37 cellular contexts compared by ENCODE assay signal in the genomic region with DNA sequence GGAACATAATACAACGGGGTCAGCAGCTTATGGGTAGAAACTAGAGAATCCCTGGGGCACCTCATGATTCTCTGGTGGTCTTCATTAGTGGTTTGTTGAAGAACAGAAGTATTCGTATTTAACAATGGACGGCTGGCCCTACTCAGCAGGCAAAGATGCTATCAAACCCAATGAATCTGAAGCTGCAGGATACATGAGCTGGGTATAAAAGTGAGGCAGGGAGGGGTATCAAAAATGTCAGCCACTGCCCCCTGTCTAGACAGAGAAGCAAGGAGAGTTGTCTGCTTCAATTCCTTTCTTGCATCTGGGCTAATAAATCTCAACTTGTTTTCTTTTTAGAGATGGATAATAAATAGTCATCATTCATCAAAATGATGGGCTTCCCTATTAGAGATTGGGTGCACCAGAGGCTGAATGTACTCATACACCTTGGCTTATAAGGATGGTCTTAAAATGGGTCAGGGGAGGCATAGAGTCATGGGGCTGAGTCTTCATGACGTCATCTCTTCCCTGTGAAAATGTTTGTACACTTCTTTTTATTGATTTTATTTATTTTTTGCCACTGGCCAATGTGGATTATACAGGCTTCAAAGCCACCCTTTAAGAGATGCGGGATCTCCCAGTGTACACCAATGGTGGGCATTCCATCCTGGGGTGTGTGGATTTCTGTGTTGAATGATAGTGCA.
"Had no signal": no experiment of that assay in that cellular context is flagged by ENCODE, and none has a peak within 500 bp of the region (broad histone marks: within the 10 kb centered on the region; RNA-seq: fewer than 3 reads in every experiment).

No MANE protein-coding gene starts in this region.

- H3K27ac Mint-ChIP-seq: activated B cell treated with CpG ODN at 0.5 μM for 24 hours; activated CD4-positive, alpha-beta memory T cell treated with anti-CD3 and anti-CD28 coated beads for 36 hours; activated CD4-positive, alpha-beta T cell treated with anti-CD3 and anti-CD28 coated beads, Interleukin-2, amount 10 ng/mL, durations not matched to agents 24 days and 14 days; activated CD8-positive, alpha-beta T cell treated with anti-CD3 and anti-CD28 coated beads for 36 hours; activated naive CD4-positive, alpha-beta T cell treated with anti-CD3 and anti-CD28 coated beads for 36 hours; activated naive CD4-positive, alpha-beta T cell treated with anti-CD3 and anti-CD28 coated beads, Interleukin-2, amount 50 U/mL, for 72 hours; activated naive CD8-positive, alpha-beta T cell treated with anti-CD3 and anti-CD28 coated beads for 36 hours; activated T-cell treated with anti-CD3 and anti-CD28 coated beads, Interleukin-2, amount 50 U/mL, for 72 hours; activated T-helper 1 cell treated with anti-CD3 and anti-CD28 coated beads, Interleukin-12 subunit alpha, Interleukin-12 subunit beta, Interleukin-2, Interleukin-4 antibody, amounts not matched to agents 30 ng/mL and 10 ng/mL and 1 ng/mL, durations not matched to agents 14 hours and 24 hours and 36 hours; activated T-helper 17 cell treated with anti-CD3 and anti-CD28 coated beads, Interleukin-2, amount 50 U/mL, for 72 hours; T-helper 1 cell treated with Interleukin-12 subunit alpha and Interleukin-12 subunit beta and Interleukin-4 antibody, amounts not matched to agents 30 μg/mL and 1 μg/mL, for 36 hours; T-helper 2 cell treated with Interferon-gamma antibody and Interleukin-4, amounts not matched to agents 5 μg/mL and 100 μg/mL, for 36 hours had no signal

- H3K27me3 ChIP-seq: adrenal gland, body of pancreas, brain microvascular endothelial cell, breast epithelium had no signal

- H3K36me3 ChIP-seq: adrenal gland, brain microvascular endothelial cell, breast epithelium had no signal

- H3K4me1 Mint-ChIP-seq: activated B cell treated with CpG ODN at 0.5 μM for 24 hours; activated CD4-positive, alpha-beta T cell treated with anti-CD3 and anti-CD28 coated beads, Interleukin-2, amount 10 ng/mL, durations not matched to agents 24 days and 14 days; activated naive CD8-positive, alpha-beta T cell treated with anti-CD3 and anti-CD28 coated beads for 36 hours; activated T-helper 17 cell treated with anti-CD3 and anti-CD28 coated beads, Interleukin-2, amount 50 U/mL, for 72 hours had no signal

- H3K4me3 Mint-ChIP-seq: activated B cell treated with CpG ODN at 0.5 μM for 24 hours; activated CD4-positive, alpha-beta memory T cell treated with anti-CD3 and anti-CD28 coated beads for 36 hours; activated CD4-positive, alpha-beta T cell treated with anti-CD3 and anti-CD28 coated beads, Interleukin-2, amount 10 ng/mL, durations not matched to agents 24 days and 14 days; activated CD8-positive, alpha-beta T cell treated with anti-CD3 and anti-CD28 coated beads for 36 hours; activated naive CD4-positive, alpha-beta T cell treated with anti-CD3 and anti-CD28 coated beads for 36 hours; activated naive CD8-positive, alpha-beta T cell treated with anti-CD3 and anti-CD28 coated beads for 36 hours; activated T-cell treated with anti-CD3 and anti-CD28 coated beads, Interleukin-2, amount 50 U/mL, for 4 hours; activated T-cell treated with anti-CD3 and anti-CD28 coated beads, Interleukin-2, amount 50 U/mL, for 72 hours; activated T-helper 1 cell treated with anti-CD3 and anti-CD28 coated beads, Interleukin-12 subunit alpha, Interleukin-12 subunit beta, Interleukin-2, Interleukin-4 antibody, amounts not matched to agents 30 ng/mL and 10 ng/mL and 1 ng/mL, durations not matched to agents 14 hours and 24 hours and 36 hours; activated T-helper 17 cell treated with anti-CD3 and anti-CD28 coated beads, Interleukin-2, amount 50 U/mL, for 72 hours; T-helper 1 cell treated with Interleukin-12 subunit alpha and Interleukin-12 subunit beta and Interleukin-4 antibody, amounts not matched to agents 30 μg/mL and 1 μg/mL, for 36 hours; T-helper 2 cell treated with Interferon-gamma antibody and Interleukin-4, amounts not matched to agents 5 μg/mL and 100 μg/mL, for 36 hours had no signal

- H3K4me1 ChIP-seq: adrenal gland, body of pancreas, breast epithelium had no signal

- DNase-seq: activated B cell treated with CpG ODN at 0.5 μM for 24 hours; activated CD4-positive, alpha-beta memory T cell treated with anti-CD3 and anti-CD28 coated beads for 36 hours; activated CD4-positive, alpha-beta T cell treated with anti-CD3 and anti-CD28 coated beads for 4 hours; activated CD4-positive, alpha-beta T cell treated with anti-CD3 and anti-CD28 coated beads, Interleukin-2, amount 10 ng/mL, durations not matched to agents 24 days and 14 days; activated CD4-positive, alpha-beta T cell treated with anti-CD3 and anti-CD28 coated beads, Interleukin-2, amount 50 U/mL, for 1 hour; activated CD4-positive, alpha-beta T cell treated with anti-CD3 and anti-CD28 coated beads, Interleukin-2, amount 50 U/mL, for 4 hours; activated CD4-positive, CD25-positive, alpha-beta regulatory T cell treated with anti-CD3 and anti-CD28 coated beads, Interleukin-2, amount 50 U/mL, for 72 hours; activated CD8-positive, alpha-beta memory T cell treated with anti-CD3 and anti-CD28 coated beads, Interleukin-2, amount 50 U/mL, for 4 hours; activated CD8-positive, alpha-beta T cell treated with anti-CD3 and anti-CD28 coated beads for 36 hours; activated effector memory CD4-positive, alpha-beta T cell treated with anti-CD3 and anti-CD28 coated beads, Interleukin-2, amount 50 U/mL, for 16 hours; activated gamma-delta T cell treated with Interleukin-2 at 50 U/mL for 16 hours; activated naive CD4-positive, alpha-beta T cell; activated naive CD4-positive, alpha-beta T cell treated with anti-CD3 and anti-CD28 coated beads for 36 hours; activated naive CD4-positive, alpha-beta T cell treated with anti-CD3 and anti-CD28 coated beads, Interleukin-2, amount 50 U/mL, for 16 hours; activated naive CD8-positive, alpha-beta T cell treated with anti-CD3 and anti-CD28 coated beads for 36 hours; activated T-cell treated with anti-CD3 and anti-CD28 coated beads for 4 hours; activated T-cell treated with anti-CD3 and anti-CD28 coated beads, Interleukin-2, amount 50 U/mL, for 1 hour; activated T-cell treated with anti-CD3 and anti-CD28 coated beads, Interleukin-2, amount 50 U/mL, for 4 hours; activated T-cell treated with anti-CD3 and anti-CD28 coated beads, Interleukin-2, amount 50 U/mL, for 72 hours; adrenal gland; amniotic stem cell; aorta; body of pancreas; brain microvascular endothelial cell; central memory CD4-positive, alpha-beta T cell; T-helper 1 cell; T-helper 2 cell; T-helper 9 cell had no signal

- ATAC-seq: activated CD8-positive, alpha-beta T cell treated with anti-CD3 and anti-CD28 coated beads for 36 hours; activated naive CD4-positive, alpha-beta T cell treated with anti-CD3 and anti-CD28 coated beads, Interleukin-2, amount 50 U/mL, for 72 hours; activated T-cell treated with anti-CD3 and anti-CD28 coated beads, Interleukin-2, amount 50 U/mL, for 4 hours; activated T-cell treated with anti-CD3 and anti-CD28 coated beads, Interleukin-2, amount 50 U/mL, for 72 hours; activated T-helper 17 cell treated with anti-CD3 and anti-CD28 coated beads, Interleukin-2, amount 50 U/mL, for 72 hours; body of pancreas had no signal

- H3K36me3 Mint-ChIP-seq: activated naive CD8-positive, alpha-beta T cell treated with anti-CD3 and anti-CD28 coated beads for 36 hours had no signal

- H3K27ac ChIP-seq: adrenal gland, body of pancreas, brain microvascular endothelial cell, breast epithelium, VCaP had no signal

- H3K9me3 ChIP-seq: adrenal gland had no signal

- H3K4me3 ChIP-seq: adrenal gland, body of pancreas, breast epithelium had no signal

- FAIRE-seq: astrocyte, TTC549 had no signal

- H3K27me3 Mint-ChIP-seq: activated B cell treated with CpG ODN at 0.5 μM for 24 hours; activated CD4-positive, alpha-beta T cell treated with anti-CD3 and anti-CD28 coated beads, Interleukin-2, amount 10 ng/mL, durations not matched to agents 24 days and 14 days; activated CD8-positive, alpha-beta T cell treated with anti-CD3 and anti-CD28 coated beads for 36 hours; activated naive CD8-positive, alpha-beta T cell treated with anti-CD3 and anti-CD28 coated beads for 36 hours; activated T-helper 17 cell treated with anti-CD3 and anti-CD28 coated beads, Interleukin-2, amount 50 U/mL, for 72 hours had no signal
